ENCODE assay signal across 20 cellular contexts in genomic region chr19:1577929-1578618, GRCh38. TPM values are rescaled to one million over a fixed set of nuclear protein-coding genes. Genes with fewer than 3 reads are reported as not detected.
DNase-seq lines count a peak whose midpoint lies in the region; TF ChIP-seq lines count a peak whose summit lies in the region.
"Had no signal": no experiment of that assay in that cellular context is flagged by ENCODE, and none has a peak within 500 bp of the region (broad histone marks: within the 10 kb centered on the region; RNA-seq: fewer than 3 reads in every experiment).

No MANE protein-coding gene starts in this region.

- H3K36me3 ChIP-seq in left ventricle myocardium inferior (peaks cover 63% of the 10 kb centered on the region), mesendoderm (ENCODE audit: control insufficient read depth, insufficient read depth, low read length) (peaks cover 7% of the 10 kb centered on the region)

- WGBS in mesendoderm (ENCODE audit: extremely low coverage, insufficient coverage, low lambda C conversion rate) = no CpG with 5 or more reads among the region's 49 CpGs

- no peak overlapping the region for H3K4me2 ChIP-seq in mesendoderm (ENCODE audit: low read length)

- no peaks in the 10 kb centered on the region for H3K79me1 ChIP-seq in mesendoderm (ENCODE audit: low read length)

- no peaks in the 10 kb centered on the region for H3K79me2 ChIP-seq in mesendoderm (ENCODE audit: control insufficient read depth, insufficient read depth, low read length)

- H2BK120ac ChIP-seq in mesendoderm (ENCODE audit: low read depth, low read length) = no peak overlapping the region

- H4K8ac ChIP-seq in mesendoderm (ENCODE audit: low read depth, low read length) = no peak overlapping the region

- H3K23ac ChIP-seq in mesendoderm (ENCODE audit: low read length) = no peak overlapping the region

- no peak overlapping the region for H3K9ac ChIP-seq in mesendoderm (ENCODE audit: low read length)

- H2AK5ac ChIP-seq in mesendoderm (ENCODE audit: low read length) = no peak overlapping the region

- no peak overlapping the region for H4K5ac ChIP-seq in mesendoderm (ENCODE audit: low read length)

- no peaks in the 10 kb centered on the region for H3K27me3 ChIP-seq in left ventricle myocardium inferior (ENCODE audit: low read depth)
- H3K27me3 ChIP-seq in mesendoderm (ENCODE audit: insufficient read depth, low read length, poor library complexity) = no peaks in the 10 kb centered on the region
- H3K27me3 ChIP-seq: SJCRH30 had no signal

- H2BK5ac ChIP-seq in mesendoderm (ENCODE audit: low read length) = no peak overlapping the region

- H3K4me1 ChIP-seq in left ventricle myocardium inferior (peaks cover 14% of the 10 kb centered on the region), mesendoderm (ENCODE audit: control insufficient read depth, low read depth, low read length) (no peaks in the 10 kb centered on the region)
- H3K4me1 ChIP-seq: SJCRH30 had no signal

- intact Hi-C loops in left ventricle myocardium inferior (cut with micrococcal nuclease) = no loop called here

- no peak overlapping the region for H3K56ac ChIP-seq in mesendoderm (ENCODE audit: low read length)

- no peaks in the 10 kb centered on the region for H3K9me3 ChIP-seq in left ventricle myocardium inferior (replicated peaks)
- H3K9me3 ChIP-seq: SJCRH30 had no signal

- H3K4me3 ChIP-seq in left ventricle myocardium inferior (peak overlapping the region; percentile 15), mesendoderm (ENCODE audit: low read length) (no peak overlapping the region)
- H3K4me3 ChIP-seq: SJCRH30 had no signal

- no peak overlapping the region for H2BK15ac ChIP-seq in mesendoderm (replicated peaks; ENCODE audit: low read depth)

- no peak overlapping the region for H3K4ac ChIP-seq in mesendoderm (ENCODE audit: low read depth, low read length)

- H3K18ac ChIP-seq in mesendoderm (ENCODE audit: low read length) = no peak overlapping the region

- H3K27ac ChIP-seq in left ventricle myocardium inferior (replicated peaks) = peak overlapping the region; percentile 71
- H3K27ac ChIP-seq in mesendoderm (ENCODE audit: low read depth, low read length) = no peak overlapping the region
- H3K27ac ChIP-seq: C4-2B, SJCRH30 had no signal

- DNase-seq in DMS 273 (lab: John Stamatoyannopoulos, UW; ENCODE audit: unreplicated experiment) (peak; percentile 88), DMS79 (lab: John Stamatoyannopoulos, UW) (peak; percentile 77), NCI-H2196 (lab: John Stamatoyannopoulos, UW; ENCODE audit: unreplicated experiment) (peak; percentile 74), left ventricle myocardium inferior (no peak), mesendoderm (no peak), GM19238 (ENCODE audit: insufficient read length, low spot score) (no peak), SIG-M5 (lab: John Stamatoyannopoulos, UW) (no peak)
- DNase-seq: ACHN, AML-193, DMS153, EL, H7, NCI-H146, NCI-H345, NCI-H524 treated with DMSO at 0.1 percent for 48 hours, RPMI8226, SJCRH30 had no signal

- TF ChIP-seq CTCF in left ventricle myocardium inferior (IDR thresholded peaks at IDR 0.05; ENCODE audit: borderline replicate concordance) = no peak

RNA-seq across cellular contexts. Expression of gene MEX3D, which starts 9.9 kb away (rescaled TPM):
- 6.4 TPM for total RNA-seq in left ventricle myocardium inferior
- polyA plus RNA-seq in mesendoderm (2013, experiment 1 of 2) = 42.3 TPM
- polyA plus RNA-seq in mesendoderm (2013, experiment 2 of 2) = 50.4 TPM

RNA-seq across cellular contexts. Expression of gene MBD3, which starts 14.6 kb away (rescaled TPM):
- total RNA-seq in left ventricle myocardium inferior = 48.6 TPM
- polyA plus RNA-seq in mesendoderm (2013, experiment 1 of 2) = 64.6 TPM
- 63.6 TPM for polyA plus RNA-seq in mesendoderm (2013, experiment 2 of 2)

RNA-seq across cellular contexts. Expression of gene UQCR11, which starts 27.2 kb away (rescaled TPM):
- total RNA-seq in left ventricle myocardium inferior = 942 TPM
- polyA plus RNA-seq in mesendoderm (2013, experiment 1 of 2) = 102 TPM
- 103 TPM for polyA plus RNA-seq in mesendoderm (2013, experiment 2 of 2)

RNA-seq across cellular contexts. Expression of gene PLK5, which starts 54.2 kb away (rescaled TPM):
- total RNA-seq in left ventricle myocardium inferior = not detected
- polyA plus RNA-seq in mesendoderm (2013, experiment 1 of 2) = 0.15 TPM
- polyA plus RNA-seq in mesendoderm (2013, experiment 2 of 2) = 0.10 TPM
- total RNA-seq: HT-29, M059J, SJCRH30 had no signal

Comparison
In these comparisons a context has a peak if more than half of its experiments do, and no peak if none do; other contexts are left out.
1. DNase-seq: peak in DMS 273 (single experiment), DMS79 (single experiment) and NCI-H2196 (single experiment); none in left ventricle myocardium inferior (single experiment), mesendoderm (single experiment), GM19238 (single experiment) and SIG-M5 (single experiment).